Comparison of ENCODE assay signal across 10 cellular contexts in the genomic region with DNA sequence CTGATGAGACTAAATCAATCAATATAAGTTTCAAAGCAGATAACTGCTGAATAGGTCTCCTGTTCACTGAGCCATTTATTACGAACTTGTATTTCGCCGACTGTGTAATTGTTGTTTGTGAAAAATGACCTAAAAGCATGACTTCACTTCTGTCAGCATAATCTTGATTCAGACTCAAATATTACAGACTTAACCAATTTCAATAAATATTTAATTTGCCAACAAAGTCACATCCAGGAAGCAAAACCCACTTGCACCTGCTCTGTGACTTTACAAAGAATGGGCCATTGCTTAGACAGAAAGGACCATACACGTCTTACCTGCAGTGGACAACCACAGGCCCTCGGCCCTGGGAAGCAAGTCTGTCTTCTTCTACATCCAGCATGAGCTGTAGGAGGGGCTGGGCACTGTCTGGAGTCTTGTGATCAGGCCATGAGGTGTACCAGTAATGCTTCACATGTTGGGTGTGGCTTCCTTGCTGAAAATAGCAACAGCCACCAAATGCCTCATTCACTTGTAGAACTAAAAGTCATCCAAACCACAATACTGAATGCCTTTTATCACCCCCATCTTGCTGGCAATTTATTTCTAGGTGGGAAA. TPM values are rescaled to one million over a fixed set of nuclear protein-coding genes. Genes with fewer than 3 reads are reported as not detected.
DNase-seq lines count a peak whose midpoint lies in the region; ATAC-seq and TF ChIP-seq lines count a peak whose summit lies in the region.
"Had no signal": no experiment of that assay in that cellular context is flagged by ENCODE, and none has a peak within 500 bp of the region (broad histone marks: within the 10 kb centered on the region; RNA-seq: fewer than 3 reads in every experiment).

No MANE protein-coding gene starts in this region.

- H3K27me3 Mint-ChIP-seq in activated T-helper 2 cell treated with anti-CD3 and anti-CD28 coated beads, Interferon-gamma antibody, Interleukin-2, Interleukin-4, amounts not matched to agents 10 μg/mL and 5 μg/mL and 100 μg/mL, durations not matched to agents 14 hours and 24 hours and 36 hours (ENCODE audit: low read depth): peaks cover 4% of the 10 kb centered on the region

- CTCF ChIA-PET in PC-3 (lab: Charles Lee): no interaction called here

- H3K9ac ChIP-seq in PC-3 (ENCODE audit: low read length): peak overlapping the region; percentile 47

- H3K36me3 ChIP-seq in PC-3 (ENCODE audit: low read depth, low read length) (no peaks in the 10 kb centered on the region), osteoblast (ENCODE audit: insufficient read depth, low read length) (no peaks in the 10 kb centered on the region)

- H3K9me3 Mint-ChIP-seq in activated T-helper 2 cell treated with anti-CD3 and anti-CD28 coated beads, Interferon-gamma antibody, Interleukin-2, Interleukin-4, amounts not matched to agents 10 μg/mL and 5 μg/mL and 100 μg/mL, durations not matched to agents 14 hours and 24 hours and 36 hours: no peaks in the 10 kb centered on the region

- no peaks in the 10 kb centered on the region for H3K36me3 Mint-ChIP-seq in activated T-helper 2 cell treated with anti-CD3 and anti-CD28 coated beads, Interferon-gamma antibody, Interleukin-2, Interleukin-4, amounts not matched to agents 10 μg/mL and 5 μg/mL and 100 μg/mL, durations not matched to agents 14 hours and 24 hours and 36 hours (ENCODE audit: low read depth)

- ATAC-seq in PC-3: peak; percentile 93
- ATAC-seq in GM21737 (IDR thresholded peaks at IDR 0.05; ENCODE audit: unreplicated experiment): no peak

- H3K27ac ChIP-seq in PC-3 (ENCODE audit: low read length): peak overlapping the region; percentile 80
- peak overlapping the region; percentile 48 for H3K27ac ChIP-seq in epithelial cell of prostate
- peak overlapping the region; percentile 86 for H3K27ac ChIP-seq in osteoblast (ENCODE audit: low read depth, low read length)

- intact Hi-C loops in PC-3 (cut with micrococcal nuclease): loop anchor here (2.0 kb wide), 1 partner anchor 14 kb away; no protein-coding TSS in a partner anchor
- intact Hi-C loops in activated T-helper 2 cell treated with anti-CD3 and anti-CD28 coated beads, Interferon-gamma antibody, Interleukin-2, Interleukin-4, amounts not matched to agents 10 μg/mL and 5 μg/mL and 100 μg/mL, durations not matched to agents 14 hours and 24 hours and 36 hours (cut with micrococcal nuclease): no loop called here

- TSS peak; percentile 96 for BruUV-seq in PC-3 (replicated peaks; lab: Mats Ljungman, UMichigan)

- H3F3A ChIP-seq in PC-3 (ENCODE audit: low read length, unreplicated experiment): no peaks in the 10 kb centered on the region

- peaks cover 2% of the 10 kb centered on the region for H3K4me1 Mint-ChIP-seq in activated T-helper 2 cell treated with anti-CD3 and anti-CD28 coated beads, Interferon-gamma antibody, Interleukin-2, Interleukin-4, amounts not matched to agents 10 μg/mL and 5 μg/mL and 100 μg/mL, durations not matched to agents 14 hours and 24 hours and 36 hours (ENCODE audit: low read depth)

- POLR2A ChIA-PET in PC-3 (lab: Charles Lee; ENCODE audit: unreplicated experiment): no interaction called here

- no peak overlapping the region for H3K4me3 Mint-ChIP-seq in activated T-helper 2 cell treated with anti-CD3 and anti-CD28 coated beads, Interferon-gamma antibody, Interleukin-2, Interleukin-4, amounts not matched to agents 10 μg/mL and 5 μg/mL and 100 μg/mL, durations not matched to agents 14 hours and 24 hours and 36 hours (ENCODE audit: low read depth)

- no peak overlapping the region for H3K27ac Mint-ChIP-seq in activated T-helper 2 cell treated with anti-CD3 and anti-CD28 coated beads, Interferon-gamma antibody, Interleukin-2, Interleukin-4, amounts not matched to agents 10 μg/mL and 5 μg/mL and 100 μg/mL, durations not matched to agents 14 hours and 24 hours and 36 hours

- no peaks in the 10 kb centered on the region for H4K20me1 ChIP-seq in PC-3 (ENCODE audit: low read length)
- H4K20me1 ChIP-seq in osteoblast (ENCODE audit: insufficient read depth, low read length): no peaks in the 10 kb centered on the region

- H2AFZ ChIP-seq in PC-3 (ENCODE audit: low read length): peak overlapping the region; percentile 50; the same call in 1 of the 2 replicates
- peak overlapping the region; percentile 35 for H2AFZ ChIP-seq in osteoblast (ENCODE audit: low read length)

- no peaks in the 10 kb centered on the region for H3K9me2 ChIP-seq in PC-3 (replicated peaks; ENCODE audit: low read length)

- DNase-seq in GM13977 (ENCODE audit: low spot score) (peak; percentile 13), PC-3 (peak; percentile 82), epithelial cell of prostate (ENCODE audit: low read depth, low spot score) (peak; percentile 73), osteoblast (ENCODE audit: insufficient read length, low spot score, missing footprints) (peak; percentile 56), cortex of kidney (lab: John Stamatoyannopoulos, UW) (no peak), SHP77 treated with DMSO at 0.1 percent for 48 hours (lab: John Stamatoyannopoulos, UW) (no peak)
- no peak for DNase-seq in activated T-helper 2 cell treated with anti-CD3 and anti-CD28 coated beads, Interferon-gamma antibody, Interleukin-2, Interleukin-4, amounts not matched to agents 10 μg/mL and 5 μg/mL and 100 μg/mL, durations not matched to agents 14 hours and 24 hours and 36 hours (ENCODE audit: low spot score)
- DNase-seq: midbrain, NCI-H1694 had no signal

- peak overlapping the region; percentile 21 for H3K4me2 ChIP-seq in PC-3 (ENCODE audit: low read length)
- H3K4me2 ChIP-seq in osteoblast (ENCODE audit: insufficient read depth, low read length): no peak overlapping the region

- no peaks in the 10 kb centered on the region for H3K79me2 ChIP-seq in PC-3 (ENCODE audit: low read length)
- H3K79me2 ChIP-seq in osteoblast (ENCODE audit: insufficient read depth, low read length): no peaks in the 10 kb centered on the region

- in situ Hi-C loops in GM13977 (cut with MboI; ENCODE audit: low pct_unique_long_range_greater_than_20kb, low sequenced_read_pairs, unreplicated experiment): no loop called here

- H3K27me3 ChIP-seq in PC-3 (ENCODE audit: low read length): no peaks in the 10 kb centered on the region
- no peaks in the 10 kb centered on the region for H3K27me3 ChIP-seq in osteoblast (ENCODE audit: insufficient read depth, low read length)

- peaks cover 23% of the 10 kb centered on the region for H3K4me1 ChIP-seq in PC-3 (ENCODE audit: insufficient read depth, low read length)
- peaks cover 19% of the 10 kb centered on the region for H3K4me1 ChIP-seq in osteoblast (ENCODE audit: insufficient read depth, low read length)

- TF ChIP-seq CTCF in GM13977 (IDR thresholded peaks at IDR 0.05; ENCODE audit: extremely low read depth, insufficient read depth, missing control alignments): no peak
- TF ChIP-seq CTCF in PC-3 (conservative IDR thresholded peaks at IDR 0.05; ENCODE audit: low read depth, low read length): no peak
- TF ChIP-seq CTCF in osteoblast (IDR thresholded peaks at IDR 0.05; ENCODE audit: extremely low read depth, low read depth, low read length): no peak

- H3K9me3 ChIP-seq in PC-3 (ENCODE audit: low read length): no peaks in the 10 kb centered on the region
- H3K9me3 ChIP-seq in osteoblast (ENCODE audit: low read depth, low read length): no peaks in the 10 kb centered on the region

- H3K4me3 ChIP-seq in PC-3 (ENCODE audit: low read length) (no peak overlapping the region), osteoblast (ENCODE audit: insufficient read depth, low read length) (no peak overlapping the region)

RNA-seq across cellular contexts. Expression of a gene that starts 23.5 kb away (rescaled TPM):
- 0.46 and 0.66 TPM in 2 replicates for total RNA-seq in PC-3 (2014; rRNA removed)
- total RNA-seq in osteoblast: 0.29 and 1.1 TPM in 2 replicates
- not detected in 2 replicates for total RNA-seq in activated T-helper 2 cell treated with anti-CD3 and anti-CD28 coated beads, Interferon-gamma antibody, Interleukin-2, Interleukin-4, amounts not matched to agents 10 μg/mL and 5 μg/mL and 100 μg/mL, durations not matched to agents 14 hours and 24 hours and 36 hours

Comparison
In these comparisons a context has a peak if more than half of its experiments do, and no peak if none do; other contexts are left out.
1. DNase-seq: peak in GM13977 (single experiment), PC-3 (single experiment), epithelial cell of prostate (single experiment) and osteoblast (single experiment); none in cortex of kidney (single experiment), SHP77 treated with DMSO at 0.1 percent for 48 hours (single experiment) and activated T-helper 2 cell treated with anti-CD3 and anti-CD28 coated beads, Interferon-gamma antibody, Interleukin-2, Interleukin-4, amounts not matched to agents 10 μg/mL and 5 μg/mL and 100 μg/mL, durations not matched to agents 14 hours and 24 hours and 36 hours (single experiment).
2. Peak in every context shown above with its lines, with median percentiles within 50 percentile points of each other: H3K27ac ChIP-seq.